In genomic region chr10:129706081-129706480, GRCh38 we compare ENCODE assay signal across 1 cellular context.
TF ChIP-seq lines count a peak whose summit lies in the region.

No MANE protein-coding gene starts in this region.

TF ChIP-seq in H1, 55 proteins besides CTCF, POLR2A, EP300 and RAD21 (continued from another document):
- TF ChIP-seq NANOG (IDR thresholded peaks at IDR 0.05; ENCODE audit: insufficient read depth, low read depth, low read length, poor library complexity, severe bottlenecking) = no peak
